ENCODE assay signal across 15 cellular contexts in genomic region chr17:7849185-7850117, GRCh38. TPM values are rescaled to one million over a fixed set of nuclear protein-coding genes. Genes with fewer than 3 reads are reported as not detected.
DNase-seq lines count a peak whose midpoint lies in the region; ATAC-seq lines count a peak whose summit lies in the region.
"Had no signal": no experiment of that assay in that cellular context is flagged by ENCODE, and none has a peak within 500 bp of the region (broad histone marks: within the 10 kb centered on the region; RNA-seq: fewer than 3 reads in every experiment).

No MANE protein-coding gene starts in this region.

- H3K4me1 Mint-ChIP-seq in stimulated activated naive CD8-positive, alpha-beta T cell treated with anti-CD3 and anti-CD28 coated beads, Interleukin-15, Interleukin-2, amounts not matched to agents 100 ng/mL and 50 ng/mL, for 24 hours (ENCODE audit: low read depth), result peaks cover 68% of the 10 kb centered on the region
- H3K4me1 Mint-ChIP-seq in activated T-cell treated with anti-CD3 and anti-CD28 coated beads, Interleukin-2, amount 50 U/mL, for 4 hours (ENCODE audit: low read depth), result peaks cover 47% of the 10 kb centered on the region
- H3K4me1 Mint-ChIP-seq in memory B cell, result peaks cover 23% of the 10 kb centered on the region

- no peak for DNase-seq in stimulated activated naive CD8-positive, alpha-beta T cell treated with anti-CD3 and anti-CD28 coated beads, Interleukin-15, Interleukin-2, amounts not matched to agents 100 U/mL and 50 U/mL, for 24 hours
- DNase-seq in activated T-cell treated with anti-CD3 and anti-CD28 coated beads, Interleukin-2, amount 50 U/mL, for 4 hours, result no peak
- DNase-seq in memory B cell (ENCODE audit: low spot score in 2 of 2) (peak in 1 of 2 donors; percentile 27), COR-L47 (lab: John Stamatoyannopoulos, UW) (no peak), H4 (ENCODE audit: low spot score) (no peak), cerebellum (ENCODE audit: low spot score) (no peak)
- DNase-seq: activated CD4-positive, alpha-beta T cell treated with anti-CD3 and anti-CD28 coated beads for 48 hours; activated naive CD4-positive, alpha-beta T cell treated with anti-CD3 and anti-CD28 coated beads, Interleukin-2, amount 10 ng/mL, durations not matched to agents 7 days and 5 days; DMS79; effector memory CD4-positive, alpha-beta T cell; hippocampal formation; Kasumi-1; T1000 had no signal

- H3K27ac Mint-ChIP-seq in stimulated activated naive CD8-positive, alpha-beta T cell treated with anti-CD3 and anti-CD28 coated beads, Interleukin-15, Interleukin-2, amounts not matched to agents 100 ng/mL and 50 ng/mL, for 24 hours, result peak overlapping the region; percentile 45
- H3K27ac Mint-ChIP-seq in memory B cell, result peak overlapping the region; percentile 89

- peaks cover 51% of the 10 kb centered on the region for H3K36me3 Mint-ChIP-seq in stimulated activated naive CD8-positive, alpha-beta T cell treated with anti-CD3 and anti-CD28 coated beads, Interleukin-15, Interleukin-2, amounts not matched to agents 100 ng/mL and 50 ng/mL, for 24 hours (ENCODE audit: low read depth)
- peaks cover 41% of the 10 kb centered on the region for H3K36me3 Mint-ChIP-seq in activated T-cell treated with anti-CD3 and anti-CD28 coated beads, Interleukin-2, amount 50 U/mL, for 4 hours (ENCODE audit: insufficient read depth)
- H3K36me3 Mint-ChIP-seq in memory B cell, result peaks cover 11% of the 10 kb centered on the region

- no peaks in the 10 kb centered on the region for H3K27me3 Mint-ChIP-seq in stimulated activated naive CD8-positive, alpha-beta T cell treated with anti-CD3 and anti-CD28 coated beads, Interleukin-15, Interleukin-2, amounts not matched to agents 100 ng/mL and 50 ng/mL, for 24 hours
- no peaks in the 10 kb centered on the region for H3K27me3 Mint-ChIP-seq in activated T-cell treated with anti-CD3 and anti-CD28 coated beads, Interleukin-2, amount 50 U/mL, for 4 hours (ENCODE audit: low read depth)
- H3K27me3 Mint-ChIP-seq in memory B cell, result no peaks in the 10 kb centered on the region
- H3K27me3 Mint-ChIP-seq: activated naive CD4-positive, alpha-beta T cell treated with anti-CD3 and anti-CD28 coated beads, Interleukin-2, amount 10 ng/mL, durations not matched to agents 7 days and 5 days had no signal

- H3K4me3 Mint-ChIP-seq in stimulated activated naive CD8-positive, alpha-beta T cell treated with anti-CD3 and anti-CD28 coated beads, Interleukin-15, Interleukin-2, amounts not matched to agents 100 ng/mL and 50 ng/mL, for 24 hours, result peak overlapping the region; percentile 10
- H3K4me3 Mint-ChIP-seq in activated T-cell treated with anti-CD3 and anti-CD28 coated beads, Interleukin-2, amount 50 U/mL, for 4 hours, result peak overlapping the region; percentile 74
- no peak overlapping the region for H3K4me3 Mint-ChIP-seq in memory B cell
- H3K4me3 Mint-ChIP-seq: activated naive CD4-positive, alpha-beta T cell treated with anti-CD3 and anti-CD28 coated beads, Interleukin-2, amount 10 ng/mL, durations not matched to agents 7 days and 5 days had no signal

- ATAC-seq in stimulated activated naive CD8-positive, alpha-beta T cell treated with anti-CD3 and anti-CD28 coated beads, Interleukin-15, Interleukin-2, amounts not matched to agents 100 U/mL and 50 U/mL, for 24 hours, result no peak
- ATAC-seq in activated T-cell treated with anti-CD3 and anti-CD28 coated beads, Interleukin-2, amount 50 U/mL, for 4 hours, result no peak
- no peak for ATAC-seq in memory B cell (ENCODE audit: low read depth)

- no peaks in the 10 kb centered on the region for H3K9me3 Mint-ChIP-seq in stimulated activated naive CD8-positive, alpha-beta T cell treated with anti-CD3 and anti-CD28 coated beads, Interleukin-15, Interleukin-2, amounts not matched to agents 100 ng/mL and 50 ng/mL, for 24 hours
- H3K9me3 Mint-ChIP-seq in activated T-cell treated with anti-CD3 and anti-CD28 coated beads, Interleukin-2, amount 50 U/mL, for 4 hours, result no peaks in the 10 kb centered on the region
- no peaks in the 10 kb centered on the region for H3K9me3 Mint-ChIP-seq in memory B cell
- H3K9me3 Mint-ChIP-seq: activated naive CD4-positive, alpha-beta T cell treated with anti-CD3 and anti-CD28 coated beads, Interleukin-2, amount 10 ng/mL, durations not matched to agents 7 days and 5 days had no signal

RNA-seq across cellular contexts. Expression of gene TMEM88, which starts 5.4 kb away (rescaled TPM):
- total RNA-seq in activated T-cell treated with anti-CD3 and anti-CD28 coated beads, Interleukin-2, amount 50 U/mL, for 4 hours, result 10 to 100 TPM in 1 of 3 donors, 1 to 10 TPM in 2; 8.9 to 11.1 (median 9.9) TPM
- total RNA-seq in H4 (2014; rRNA removed; shearing (Covaris generic)), result not detected in 2 replicates
- 3.2 TPM for total RNA-seq in cerebellum
- total RNA-seq: SJSA1 had no signal

RNA-seq across cellular contexts. Expression of gene NAA38, which starts 7.9 kb away (rescaled TPM):
- total RNA-seq in activated T-cell treated with anti-CD3 and anti-CD28 coated beads, Interleukin-2, amount 50 U/mL, for 4 hours, result 10 to 100 TPM; 40.4 to 47.5 (median 41.5) TPM
- total RNA-seq in H4 (2014; rRNA removed; shearing (Covaris generic)), result 70.3 and 104 TPM in 2 replicates
- total RNA-seq in cerebellum, result 28.6 TPM

RNA-seq across cellular contexts. Expression of gene CYB5D1, which starts 8.4 kb away (rescaled TPM):
- 10 to 100 TPM; 19.7 to 20.8 (median 20.6) TPM for total RNA-seq in activated T-cell treated with anti-CD3 and anti-CD28 coated beads, Interleukin-2, amount 50 U/mL, for 4 hours
- total RNA-seq in H4 (2014; rRNA removed; shearing (Covaris generic)), result 4.0 and 7.5 TPM in 2 replicates
- 15.3 TPM for total RNA-seq in cerebellum

RNA-seq across cellular contexts. Expression of gene KDM6B, which starts 15.4 kb away (rescaled TPM):
- 100 to 1,000 TPM; 187 to 226 (median 206) TPM for total RNA-seq in activated T-cell treated with anti-CD3 and anti-CD28 coated beads, Interleukin-2, amount 50 U/mL, for 4 hours
- 0.21 and 4.1 TPM in 2 replicates for total RNA-seq in H4 (2014; rRNA removed; shearing (Covaris generic))
- 16.2 TPM for total RNA-seq in cerebellum

RNA-seq across cellular contexts. Expression of gene CHD3, which starts 39.1 kb away (rescaled TPM):
- total RNA-seq in activated T-cell treated with anti-CD3 and anti-CD28 coated beads, Interleukin-2, amount 50 U/mL, for 4 hours, result 100 to 1,000 TPM; 117 to 127 (median 123) TPM
- 26.5 and 35.0 TPM in 2 replicates for total RNA-seq in H4 (2014; rRNA removed; shearing (Covaris generic))
- 121 TPM for total RNA-seq in cerebellum
